ENCODE assay signal across 1 cellular context in genomic region chr1:234486858-234487830, GRCh38.
TF ChIP-seq lines count a peak whose summit lies in the region.

No MANE protein-coding gene starts in this region.

TF ChIP-seq in HepG2, 621 proteins besides CTCF, POLR2A, EP300 and RAD21 (continued from another document and continues in another):
- TF ChIP-seq ARID3A (IDR thresholded peaks at IDR 0.05; ENCODE audit: low read depth, low read length) (0 out of 2 replicates have a peak, but pooled peaks have one; percentile 40), FOXK2 (IDR thresholded peaks at IDR 0.05) (no peak), ZNF557 (CRISPR knock-in tag; IDR thresholded peaks at IDR 0.05) (no peak), TGIF2 (CRISPR knock-in tag; IDR thresholded peaks at IDR 0.05) (0 out of 2 replicates have a peak, but pooled peaks have one; percentile 60), SMAD3 (CRISPR knock-in tag; IDR thresholded peaks at IDR 0.05) (no peak), ZNF607 (CRISPR knock-in tag; IDR thresholded peaks at IDR 0.05; ENCODE audit: borderline replicate concordance) (no peak; the same call in 1 of the 2 replicates), ZNF570 (CRISPR knock-in tag; IDR thresholded peaks at IDR 0.05; ENCODE audit: borderline replicate concordance) (no peak), RBM22 (optimal IDR thresholded peaks at IDR 0.05; ENCODE audit: low read length) (no peak), BCL3 (CRISPR knock-in tag; IDR thresholded peaks at IDR 0.05) (no peak), ZNF83 (CRISPR knock-in tag; IDR thresholded peaks at IDR 0.05; ENCODE audit: borderline replicate concordance) (no peak), HNF4G (IDR thresholded peaks at IDR 0.05; ENCODE audit: borderline replicate concordance, low read depth, low read length) (0 out of 2 replicates have a peak, but pooled peaks have one; percentile 31), HNF4G (CRISPR knock-in tag; IDR thresholded peaks at IDR 0.05; ENCODE audit: borderline replicate concordance, low read depth) (no peak), ZC3H13 (CRISPR knock-in tag; IDR thresholded peaks at IDR 0.05) (no peak), ZSCAN22 (CRISPR knock-in tag; IDR thresholded peaks at IDR 0.05) (no peak), CAMTA2 (CRISPR knock-in tag; IDR thresholded peaks at IDR 0.05; ENCODE audit: borderline replicate concordance) (no peak), YEATS4 (CRISPR knock-in tag; IDR thresholded peaks at IDR 0.05; ENCODE audit: borderline replicate concordance) (no peak), MXD4 (CRISPR knock-in tag; IDR thresholded peaks at IDR 0.05) (0 out of 2 replicates have a peak, but pooled peaks have one; percentile 38), SNAI1 (CRISPR knock-in tag; IDR thresholded peaks at IDR 0.05; ENCODE audit: borderline replicate concordance) (no peak), NCOA1 (CRISPR knock-in tag; IDR thresholded peaks at IDR 0.05) (no peak), MTF1 (CRISPR knock-in tag; IDR thresholded peaks at IDR 0.05) (no peak), PHF5A (CRISPR knock-in tag; IDR thresholded peaks at IDR 0.05; ENCODE audit: low read depth, unreplicated experiment) (no peak), WIZ (CRISPR knock-in tag; IDR thresholded peaks at IDR 0.05) (no peak), MXI1 (IDR thresholded peaks at IDR 0.05; ENCODE audit: borderline replicate concordance, low read depth, low read length) (no peak), ZNF816 (CRISPR knock-in tag; IDR thresholded peaks at IDR 0.05; ENCODE audit: borderline replicate concordance) (no peak), GABPB1 (CRISPR knock-in tag; IDR thresholded peaks at IDR 0.05) (no peak), ATF5 (CRISPR knock-in tag; IDR thresholded peaks at IDR 0.05; ENCODE audit: low read depth) (no peak), AFF4 (CRISPR knock-in tag; IDR thresholded peaks at IDR 0.05) (no peak), ZNF747 (CRISPR knock-in tag; IDR thresholded peaks at IDR 0.05; ENCODE audit: borderline replicate concordance) (0 out of 2 replicates have a peak, but pooled peaks have one; percentile 36), FOXP4 (CRISPR knock-in tag; IDR thresholded peaks at IDR 0.05) (peak; percentile 55), ZNF282 (IDR thresholded peaks at IDR 0.05; ENCODE audit: partially characterized antibody) (no peak), ZNF20 (CRISPR knock-in tag; IDR thresholded peaks at IDR 0.05) (no peak), ZNF562 (CRISPR knock-in tag; IDR thresholded peaks at IDR 0.05; ENCODE audit: borderline replicate concordance) (no peak), CBX5 (CRISPR knock-in tag; IDR thresholded peaks at IDR 0.05; ENCODE audit: borderline replicate concordance) (no peak), ZNF737 (CRISPR knock-in tag; IDR thresholded peaks at IDR 0.05; ENCODE audit: borderline replicate concordance) (no peak), ZNF782 (CRISPR knock-in tag; IDR thresholded peaks at IDR 0.05; ENCODE audit: borderline replicate concordance) (no peak)
- TF ChIP-seq, protein P1, sequence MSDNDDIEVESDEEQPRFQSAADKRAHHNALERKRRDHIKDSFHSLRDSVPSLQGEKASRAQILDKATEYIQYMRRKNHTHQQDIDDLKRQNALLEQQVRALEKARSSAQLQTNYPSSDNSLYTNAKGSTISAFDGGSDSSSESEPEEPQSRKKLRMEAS (IDR thresholded peaks at IDR 0.05): peak; percentile 39; the same call in 1 of the 2 replicates
- TF ChIP-seq, protein P2, sequence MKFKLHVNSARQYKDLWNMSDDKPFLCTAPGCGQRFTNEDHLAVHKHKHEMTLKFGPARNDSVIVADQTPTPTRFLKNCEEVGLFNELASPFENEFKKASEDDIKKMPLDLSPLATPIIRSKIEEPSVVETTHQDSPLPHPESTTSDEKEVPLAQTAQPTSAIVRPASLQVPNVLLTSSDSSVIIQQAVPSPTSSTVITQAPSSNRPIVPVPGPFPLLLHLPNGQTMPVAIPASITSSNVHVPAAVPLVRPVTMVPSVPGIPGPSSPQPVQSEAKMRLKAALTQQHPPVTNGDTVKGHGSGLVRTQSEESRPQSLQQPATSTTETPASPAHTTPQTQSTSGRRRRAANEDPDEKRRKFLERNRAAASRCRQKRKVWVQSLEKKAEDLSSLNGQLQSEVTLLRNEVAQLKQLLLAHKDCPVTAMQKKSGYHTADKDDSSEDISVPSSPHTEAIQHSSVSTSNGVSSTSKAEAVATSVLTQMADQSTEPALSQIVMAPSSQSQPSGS (CRISPR knock-in tag; IDR thresholded peaks at IDR 0.05): peak; percentile 31; the same call in 1 of the 2 replicates
- TF ChIP-seq, protein P3, sequence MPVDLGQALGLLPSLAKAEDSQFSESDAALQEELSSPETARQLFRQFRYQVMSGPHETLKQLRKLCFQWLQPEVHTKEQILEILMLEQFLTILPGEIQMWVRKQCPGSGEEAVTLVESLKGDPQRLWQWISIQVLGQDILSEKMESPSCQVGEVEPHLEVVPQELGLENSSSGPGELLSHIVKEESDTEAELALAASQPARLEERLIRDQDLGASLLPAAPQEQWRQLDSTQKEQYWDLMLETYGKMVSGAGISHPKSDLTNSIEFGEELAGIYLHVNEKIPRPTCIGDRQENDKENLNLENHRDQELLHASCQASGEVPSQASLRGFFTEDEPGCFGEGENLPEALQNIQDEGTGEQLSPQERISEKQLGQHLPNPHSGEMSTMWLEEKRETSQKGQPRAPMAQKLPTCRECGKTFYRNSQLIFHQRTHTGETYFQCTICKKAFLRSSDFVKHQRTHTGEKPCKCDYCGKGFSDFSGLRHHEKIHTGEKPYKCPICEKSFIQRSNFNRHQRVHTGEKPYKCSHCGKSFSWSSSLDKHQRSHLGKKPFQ (CRISPR knock-in tag; IDR thresholded peaks at IDR 0.05; ENCODE audit: insufficient replicate concordance): no peak
- TF ChIP-seq, protein P4, sequence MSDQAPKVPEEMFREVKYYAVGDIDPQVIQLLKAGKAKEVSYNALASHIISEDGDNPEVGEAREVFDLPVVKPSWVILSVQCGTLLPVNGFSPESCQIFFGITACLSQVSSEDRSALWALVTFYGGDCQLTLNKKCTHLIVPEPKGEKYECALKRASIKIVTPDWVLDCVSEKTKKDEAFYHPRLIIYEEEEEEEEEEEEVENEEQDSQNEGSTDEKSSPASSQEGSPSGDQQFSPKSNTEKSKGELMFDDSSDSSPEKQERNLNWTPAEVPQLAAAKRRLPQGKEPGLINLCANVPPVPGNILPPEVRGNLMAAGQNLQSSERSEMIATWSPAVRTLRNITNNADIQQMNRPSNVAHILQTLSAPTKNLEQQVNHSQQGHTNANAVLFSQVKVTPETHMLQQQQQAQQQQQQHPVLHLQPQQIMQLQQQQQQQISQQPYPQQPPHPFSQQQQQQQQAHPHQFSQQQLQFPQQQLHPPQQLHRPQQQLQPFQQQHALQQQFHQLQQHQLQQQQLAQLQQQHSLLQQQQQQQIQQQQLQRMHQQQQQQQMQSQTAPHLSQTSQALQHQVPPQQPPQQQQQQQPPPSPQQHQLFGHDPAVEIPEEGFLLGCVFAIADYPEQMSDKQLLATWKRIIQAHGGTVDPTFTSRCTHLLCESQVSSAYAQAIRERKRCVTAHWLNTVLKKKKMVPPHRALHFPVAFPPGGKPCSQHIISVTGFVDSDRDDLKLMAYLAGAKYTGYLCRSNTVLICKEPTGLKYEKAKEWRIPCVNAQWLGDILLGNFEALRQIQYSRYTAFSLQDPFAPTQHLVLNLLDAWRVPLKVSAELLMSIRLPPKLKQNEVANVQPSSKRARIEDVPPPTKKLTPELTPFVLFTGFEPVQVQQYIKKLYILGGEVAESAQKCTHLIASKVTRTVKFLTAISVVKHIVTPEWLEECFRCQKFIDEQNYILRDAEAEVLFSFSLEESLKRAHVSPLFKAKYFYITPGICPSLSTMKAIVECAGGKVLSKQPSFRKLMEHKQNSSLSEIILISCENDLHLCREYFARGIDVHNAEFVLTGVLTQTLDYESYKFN (CRISPR knock-in tag; conservative IDR thresholded peaks at IDR 0.05): peak; percentile 38; the same call in 1 of the 2 replicates
- TF ChIP-seq, protein P5, sequence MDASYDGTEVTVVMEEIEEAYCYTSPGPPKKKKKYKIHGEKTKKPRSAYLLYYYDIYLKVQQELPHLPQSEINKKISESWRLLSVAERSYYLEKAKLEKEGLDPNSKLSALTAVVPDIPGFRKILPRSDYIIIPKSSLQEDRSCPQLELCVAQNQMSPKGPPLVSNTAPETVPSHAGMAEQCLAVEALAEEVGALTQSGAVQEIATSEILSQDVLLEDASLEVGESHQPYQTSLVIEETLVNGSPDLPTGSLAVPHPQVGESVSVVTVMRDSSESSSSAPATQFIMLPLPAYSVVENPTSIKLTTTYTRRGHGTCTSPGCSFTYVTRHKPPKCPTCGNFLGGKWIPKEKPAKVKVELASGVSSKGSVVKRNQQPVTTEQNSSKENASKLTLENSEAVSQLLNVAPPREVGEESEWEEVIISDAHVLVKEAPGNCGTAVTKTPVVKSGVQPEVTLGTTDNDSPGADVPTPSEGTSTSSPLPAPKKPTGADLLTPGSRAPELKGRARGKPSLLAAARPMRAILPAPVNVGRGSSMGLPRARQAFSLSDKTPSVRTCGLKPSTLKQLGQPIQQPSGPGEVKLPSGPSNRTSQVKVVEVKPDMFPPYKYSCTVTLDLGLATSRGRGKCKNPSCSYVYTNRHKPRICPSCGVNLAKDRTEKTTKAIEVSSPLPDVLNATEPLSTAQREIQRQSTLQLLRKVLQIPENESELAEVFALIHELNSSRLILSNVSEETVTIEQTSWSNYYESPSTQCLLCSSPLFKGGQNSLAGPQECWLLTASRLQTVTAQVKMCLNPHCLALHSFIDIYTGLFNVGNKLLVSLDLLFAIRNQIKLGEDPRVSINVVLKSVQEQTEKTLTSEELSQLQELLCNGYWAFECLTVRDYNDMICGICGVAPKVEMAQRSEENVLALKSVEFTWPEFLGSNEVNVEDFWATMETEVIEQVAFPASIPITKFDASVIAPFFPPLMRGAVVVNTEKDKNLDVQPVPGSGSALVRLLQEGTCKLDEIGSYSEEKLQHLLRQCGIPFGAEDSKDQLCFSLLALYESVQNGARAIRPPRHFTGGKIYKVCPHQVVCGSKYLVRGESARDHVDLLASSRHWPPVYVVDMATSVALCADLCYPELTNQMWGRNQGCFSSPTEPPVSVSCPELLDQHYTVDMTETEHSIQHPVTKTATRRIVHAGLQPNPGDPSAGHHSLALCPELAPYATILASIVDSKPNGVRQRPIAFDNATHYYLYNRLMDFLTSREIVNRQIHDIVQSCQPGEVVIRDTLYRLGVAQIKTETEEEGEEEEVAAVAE (CRISPR knock-in tag; IDR thresholded peaks at IDR 0.05; ENCODE audit: borderline replicate concordance): no peak
